In the genomic region with DNA sequence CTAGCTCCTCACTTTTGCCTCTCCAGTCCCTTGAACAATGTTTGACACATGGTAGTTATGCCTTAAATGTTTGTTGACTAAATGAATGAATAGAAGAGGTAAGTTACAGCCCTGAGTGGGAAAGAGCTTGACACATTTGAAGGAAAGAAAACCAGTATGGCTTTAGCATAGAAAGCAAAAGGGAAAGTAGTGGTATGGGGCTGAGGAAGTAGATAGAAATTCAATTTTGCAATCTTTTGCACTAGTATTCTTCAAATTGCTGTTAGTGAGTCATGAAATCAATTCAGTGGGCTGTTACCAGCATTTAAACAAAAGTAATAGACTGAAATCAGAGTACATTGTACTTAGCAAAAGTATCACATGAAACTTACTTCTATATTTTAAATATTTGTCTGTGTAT, we compare ENCODE assay signal across 13 cellular contexts.
DNase-seq lines count a peak whose midpoint lies in the region; ATAC-seq lines count a peak whose summit lies in the region.
"Had no signal": no experiment of that assay in that cellular context is flagged by ENCODE, and none has a peak within 500 bp of the region (broad histone marks: within the 10 kb centered on the region; RNA-seq: fewer than 3 reads in every experiment).

No MANE protein-coding gene starts in this region.

- DNase-seq in fibroblast of peridontal ligament (ENCODE audit: extremely low read depth) (peak; percentile 73), HuH-7 (ENCODE audit: low spot score) (no peak), COR-L47 (lab: John Stamatoyannopoulos, UW) (no peak)
- DNase-seq in effector CD8-positive, alpha-beta T cell (lab: John Stamatoyannopoulos, UW) = no peak
- DNase-seq in activated CD8-positive, alpha-beta memory T cell treated with anti-CD3 and anti-CD28 coated beads for 24 hours = no peak
- DNase-seq: activated CD8-positive, alpha-beta T cell treated with anti-CD3 and anti-CD28 coated beads for 36 hours; islet precursor cell; NCI-H446; ovary; SW 1271 had no signal

- ATAC-seq in GM18861 (IDR thresholded peaks at IDR 0.05; ENCODE audit: unreplicated experiment) (peak; percentile 25), GM21619 (IDR thresholded peaks at IDR 0.05; ENCODE audit: unreplicated experiment) (peak; percentile 45), HG03432 (IDR thresholded peaks at IDR 0.05; ENCODE audit: unreplicated experiment) (peak; percentile 55)
- ATAC-seq: activated CD8-positive, alpha-beta T cell treated with anti-CD3 and anti-CD28 coated beads for 36 hours had no signal
